In the genomic region with DNA sequence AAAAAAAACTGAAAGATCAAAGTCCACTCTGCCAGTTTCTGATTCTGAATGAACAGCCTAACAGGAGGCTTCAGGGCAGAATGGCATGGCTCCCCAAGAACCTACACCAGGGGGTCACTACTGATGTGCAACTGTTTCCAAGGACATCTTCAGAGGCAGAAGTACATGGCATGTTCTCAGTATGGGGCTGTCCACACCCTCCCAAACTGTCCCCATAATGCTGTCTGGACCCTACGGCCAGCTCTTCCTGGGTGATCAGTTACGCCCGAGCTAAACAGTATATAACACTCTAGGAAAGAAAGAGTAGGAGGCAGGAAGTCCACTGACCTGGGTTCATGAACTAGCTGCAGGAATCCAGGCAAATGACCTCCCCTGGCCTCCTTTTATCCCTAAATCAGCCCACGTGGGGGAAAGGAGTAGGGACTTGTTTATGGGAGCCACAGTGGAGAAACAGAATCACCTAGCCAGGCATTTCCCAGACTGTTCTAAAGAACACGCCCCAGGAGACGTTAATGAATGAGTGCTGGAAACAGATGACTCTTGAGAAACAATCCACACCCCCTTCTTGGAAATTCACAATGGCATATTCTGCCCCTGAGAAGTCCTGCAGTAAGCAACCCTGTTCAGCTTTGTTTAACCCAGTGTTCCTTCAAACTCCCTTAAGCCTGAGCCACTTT, we compare ENCODE assay signal across 8 cellular contexts. TPM values are rescaled to one million over a fixed set of nuclear protein-coding genes. Genes with fewer than 3 reads are reported as not detected.
DNase-seq lines count a peak whose midpoint lies in the region; ATAC-seq and TF ChIP-seq lines count a peak whose summit lies in the region.

No MANE protein-coding gene starts in this region.

- H3K27ac ChIP-seq in breast epithelium (peak overlapping the region; percentile 97 to 99), thyroid gland (peak overlapping the region; percentile 90 to 98 (median 97)), WERI-Rb-1 (no peak overlapping the region)

- no peaks in the 10 kb centered on the region for H3K9me3 Mint-ChIP-seq in activated CD4-positive, alpha-beta T cell treated with anti-CD3 and anti-CD28 coated beads, Interleukin-2, amount 10 ng/mL, durations not matched to agents 7 days and 5 days

- CTCF ChIA-PET in activated CD4-positive, alpha-beta T cell treated with anti-CD3 and anti-CD28 coated beads, Interleukin-2, amount 10 ng/mL, durations not matched to agents 7 days and 5 days (lab: Charles Lee), result interaction anchor here (0.9 to 7.3 kb wide), 4 partner anchors 12 to 107 kb away, joined by 4 to 67 read pairs (median 10); a partner anchor contains a TSS

- intact Hi-C loops in breast epithelium (cut with DNase I; ENCODE audit: low total_unique reads) (no loop called here), thyroid gland (cut with DNase I) (no loop called here)

- POLR2A ChIA-PET in activated CD4-positive, alpha-beta T cell treated with anti-CD3 and anti-CD28 coated beads, Interleukin-2, amount 10 ng/mL, durations not matched to agents 7 days and 5 days (lab: Charles Lee), result no interaction called here

- WGBS in thyroid gland, 2 donors, result 34 to 35% methylated on average over 6 of the region's 6 CpGs

- no peaks in the 10 kb centered on the region for H3K9me3 ChIP-seq in breast epithelium
- H3K9me3 ChIP-seq in thyroid gland, result no peaks in the 10 kb centered on the region
- no peaks in the 10 kb centered on the region for H3K9me3 ChIP-seq in WERI-Rb-1 (ENCODE audit: severe bottlenecking)

- DNase-seq in activated CD4-positive, alpha-beta T cell treated with anti-CD3 and anti-CD28 coated beads, Interleukin-2, amount 10 ng/mL, durations not matched to agents 7 days and 5 days, result no peak
- DNase-seq in activated CD4-positive, alpha-beta T cell treated with anti-CD3 and anti-CD28 coated beads, Interleukin-2, amount 50 U/mL, for 4 hours, result no peak
- DNase-seq in breast epithelium (ENCODE audit: low spot score in 2 of 2), result no peak
- peak; percentile 51 for DNase-seq in medulla oblongata (ENCODE audit: extremely low spot score)
- DNase-seq in thyroid gland, result no peak
- no peak for DNase-seq in NCI-H1105 treated with DMSO at 0.1 percent for 48 hours (lab: John Stamatoyannopoulos, UW)
- DNase-seq in WERI-Rb-1, result no peak

- peak overlapping the region; percentile 88 for H3K27ac Mint-ChIP-seq in activated CD4-positive, alpha-beta T cell treated with anti-CD3 and anti-CD28 coated beads, Interleukin-2, amount 10 ng/mL, durations not matched to agents 7 days and 5 days

- TF ChIP-seq POLR2A in breast epithelium (IDR thresholded peaks at IDR 0.05) (no peak), thyroid gland (IDR thresholded peaks at IDR 0.05) (peak in 1 of 2 donors; percentile 31)

- H3K4me3 Mint-ChIP-seq in activated CD4-positive, alpha-beta T cell treated with anti-CD3 and anti-CD28 coated beads, Interleukin-2, amount 10 ng/mL, durations not matched to agents 7 days and 5 days, result peak overlapping the region; percentile 92

- H3K36me3 ChIP-seq in breast epithelium (no peaks in the 10 kb centered on the region), thyroid gland (no peaks in the 10 kb centered on the region), WERI-Rb-1 (no peaks in the 10 kb centered on the region)

- H3K4me1 ChIP-seq in breast epithelium (peaks cover 14 to 40% of the 10 kb centered on the region in 2 donors), thyroid gland (peaks cover 85 to 90% of the 10 kb centered on the region in 2 donors)

- H3K4me3 ChIP-seq in breast epithelium (peak overlapping the region; percentile 72 to 94 (median 82)), thyroid gland (replicated peaks in 1 of 3) (peak overlapping the region in 1 of 3 donors; percentile 76), WERI-Rb-1 (ENCODE audit: low read depth, low read length) (no peak overlapping the region)

- H3K4me1 Mint-ChIP-seq in activated CD4-positive, alpha-beta T cell treated with anti-CD3 and anti-CD28 coated beads, Interleukin-2, amount 10 ng/mL, durations not matched to agents 7 days and 5 days, result peaks cover 82% of the 10 kb centered on the region

- H3K27me3 ChIP-seq in breast epithelium, result no peaks in the 10 kb centered on the region
- H3K27me3 ChIP-seq in thyroid gland, result no peaks in the 10 kb centered on the region
- H3K27me3 ChIP-seq in WERI-Rb-1 (ENCODE audit: insufficient read depth, low read depth, severe bottlenecking), result no peaks in the 10 kb centered on the region

- ATAC-seq in GM18909 (IDR thresholded peaks at IDR 0.05; ENCODE audit: poor library complexity, unreplicated experiment), result no peak

- TF ChIP-seq CTCF in breast epithelium (IDR thresholded peaks at IDR 0.05) (no peak), thyroid gland (IDR thresholded peaks at IDR 0.05) (no peak), WERI-Rb-1 (IDR thresholded peaks at IDR 0.05; ENCODE audit: low read depth, low read length) (no peak)

- no peaks in the 10 kb centered on the region for H3K27me3 Mint-ChIP-seq in activated CD4-positive, alpha-beta T cell treated with anti-CD3 and anti-CD28 coated beads, Interleukin-2, amount 10 ng/mL, durations not matched to agents 7 days and 5 days

- peaks cover 32% of the 10 kb centered on the region for H3K36me3 Mint-ChIP-seq in activated CD4-positive, alpha-beta T cell treated with anti-CD3 and anti-CD28 coated beads, Interleukin-2, amount 10 ng/mL, durations not matched to agents 7 days and 5 days (ENCODE audit: low read depth)

RNA-seq across cellular contexts. Expression of a gene that starts 2.5 kb away (rescaled TPM):
- total RNA-seq in activated CD4-positive, alpha-beta T cell treated with anti-CD3 and anti-CD28 coated beads, Interleukin-2, amount 10 ng/mL, durations not matched to agents 7 days and 5 days, result 100 to 1,000 TPM in 1 of 2 experiments, 10 to 100 TPM in 1; 99.3 to 101 TPM
- total RNA-seq in breast epithelium (100 to 1,000 TPM; 168 to 330 (median 170) TPM), thyroid gland (100 to 1,000 TPM; 272 to 341 (median 287) TPM)

RNA-seq across cellular contexts. Expression of a gene that starts 19.5 kb away (rescaled TPM):
- total RNA-seq in activated CD4-positive, alpha-beta T cell treated with anti-CD3 and anti-CD28 coated beads, Interleukin-2, amount 10 ng/mL, durations not matched to agents 7 days and 5 days, result 10 to 100 TPM; 34.0 to 39.1 TPM
- total RNA-seq in breast epithelium (10 to 100 TPM; 30.2 to 48.3 (median 35.6) TPM), thyroid gland (100 to 1,000 TPM in 1 of 4 donors, 10 to 100 TPM in 3; 57.0 to 110 (median 81.8) TPM)

RNA-seq across cellular contexts. Expression of a gene that starts 19.8 kb away (rescaled TPM):
- 10 to 100 TPM; 42.3 to 51.1 TPM for total RNA-seq in activated CD4-positive, alpha-beta T cell treated with anti-CD3 and anti-CD28 coated beads, Interleukin-2, amount 10 ng/mL, durations not matched to agents 7 days and 5 days
- total RNA-seq in breast epithelium, result 100 to 1,000 TPM; 150 to 164 (median 151) TPM
- 100 to 1,000 TPM in 3 of 4 donors, 10 to 100 TPM in 1; 86.9 to 175 (median 121) TPM for total RNA-seq in thyroid gland

RNA-seq across cellular contexts. Expression of a gene that starts 29.0 kb away (rescaled TPM):
- 1 to 10 TPM; 1.0 to 1.2 TPM for total RNA-seq in activated CD4-positive, alpha-beta T cell treated with anti-CD3 and anti-CD28 coated beads, Interleukin-2, amount 10 ng/mL, durations not matched to agents 7 days and 5 days
- 10 to 100 TPM in 1 of 3 donors, 1 to 10 TPM in 2; 5.2 to 22.2 (median 8.5) TPM for total RNA-seq in breast epithelium
- 1 to 10 TPM in 2 of 4 donors, under 1 TPM in 2; 0.63 to 2.1 (median 1.4) TPM for total RNA-seq in thyroid gland
